27 cellular contexts compared by ENCODE assay signal in the genomic region with DNA sequence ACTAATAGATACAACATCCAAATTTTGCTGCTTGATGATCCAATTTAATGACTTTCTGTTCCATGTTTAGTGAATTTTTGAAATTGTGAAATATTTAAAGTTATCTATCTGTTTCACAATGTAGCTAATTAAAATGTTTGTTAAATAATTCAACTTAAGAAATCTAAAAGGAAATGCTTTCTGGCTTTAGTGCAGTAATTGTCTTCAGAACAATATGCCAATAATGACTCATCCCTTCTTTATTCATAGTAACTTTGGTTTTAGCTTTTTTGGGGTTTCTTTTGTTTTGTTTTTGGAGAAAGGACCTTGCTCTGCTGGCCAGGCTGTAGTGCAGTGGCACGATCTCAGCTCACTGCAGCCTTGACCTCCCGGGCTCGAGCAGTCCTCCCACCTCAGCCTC.
DNase-seq lines count a peak whose midpoint lies in the region; ATAC-seq, FAIRE-seq and TF ChIP-seq lines count a peak whose summit lies in the region.
"Had no signal": no experiment of that assay in that cellular context is flagged by ENCODE, and none has a peak within 500 bp of the region (broad histone marks: within the 10 kb centered on the region; RNA-seq: fewer than 3 reads in every experiment).

No MANE protein-coding gene starts in this region.

- no CpG with 5 or more reads among the region's 3 CpGs for WGBS in IMR-90 (ENCODE audit: extremely low coverage in 2 of 2, insufficient read length in 1 of 2), 2 experiments

- CTCF ChIA-PET in IMR-90 (lab: Yijun Ruan, JAX) (no interaction called here), OCI-LY7 (lab: Charles Lee; ENCODE audit: unreplicated experiment) (no interaction called here)

- no peak overlapping the region for H3K56ac ChIP-seq in IMR-90 (ENCODE audit: extremely low read depth, insufficient read depth, low read length)

- H4K20me1 ChIP-seq in IMR-90 (ENCODE audit: insufficient read depth, low read length) (no peaks in the 10 kb centered on the region; the same call in 1 of the 2 replicates), OCI-LY7 (ENCODE audit: insufficient read depth, low read length) (no peaks in the 10 kb centered on the region)

- no peaks in the 10 kb centered on the region for H3K9me2 ChIP-seq in OCI-LY7 (ENCODE audit: insufficient read depth, low read length)

- no peak overlapping the region for H2AK9ac ChIP-seq in IMR-90 (replicated peaks; ENCODE audit: low read depth, low read length, poor library complexity)

- H3K9ac ChIP-seq in IMR-90 (ENCODE audit: low read depth, low read length) (no peak overlapping the region), kidney (ENCODE audit: low read length in 2 of 2) (no peak overlapping the region)

- peak; percentile 22 for DNase-seq in NOMO-1 treated with DMSO at 0.1 percent for 48 hours (lab: John Stamatoyannopoulos, UW; ENCODE audit: unreplicated experiment)
- no peak for DNase-seq in NOMO-1 (lab: John Stamatoyannopoulos, UW; ENCODE audit: unreplicated experiment in 2 of 2)
- no peak for DNase-seq in IMR-90
- DNase-seq in dermis blood vessel endothelial cell, result peak; percentile 10
- no peak for DNase-seq in kidney
- no peak for DNase-seq in HPDE6-E6E7 (ENCODE audit: extremely low spot score)
- DNase-seq in OCI-LY7 (ENCODE audit: low spot score), result no peak
- DNase-seq: activated CD8-positive, alpha-beta T cell treated with anti-CD3 and anti-CD28 coated beads for 36 hours; AML-193; CD4-positive, alpha-beta memory T cell; cortex of kidney; EL; esophagus squamous epithelium; midbrain; naive thymus-derived CD4-positive, alpha-beta T cell; NCI-H1105; NCI-H2029; NCI-H526; stimulated activated CD4-positive, alpha-beta T cell treated with anti-CD3 and anti-CD28 coated beads, Interleukin-1b, Interleukin-23, amount 100 ng/mL, for 48 hours; stimulated activated CD8-positive, alpha-beta memory T cell treated with anti-CD3 and anti-CD28 coated beads, Interleukin-4, amount 100 ng/mL, for 48 hours; tibial artery had no signal

- H2BK120ac ChIP-seq in IMR-90 (ENCODE audit: low read depth, low read length), result no peak overlapping the region

- H3K4ac ChIP-seq in IMR-90 (ENCODE audit: low read depth, low read length), result no peak overlapping the region

- no peak overlapping the region for H2BK5ac ChIP-seq in IMR-90 (ENCODE audit: low read depth, low read length, poor library complexity, severe bottlenecking)

- intact Hi-C loops in IMR-90 (cut with micrococcal nuclease), result no loop called here
- intact Hi-C loops in kidney (cut with DNase I), result no loop called here
- intact Hi-C loops in OCI-LY7 (cut with micrococcal nuclease; ENCODE audit: unreplicated experiment), result no loop called here

- H4K8ac ChIP-seq in IMR-90 (ENCODE audit: low read depth in 2 of 2, low read length in 2 of 2), result no peak overlapping the region

- H2BK15ac ChIP-seq in IMR-90 (ENCODE audit: low read depth, low read length), result no peak overlapping the region

- H3K23ac ChIP-seq in IMR-90 (ENCODE audit: low read depth, low read length), result no peak overlapping the region

- BruUV-seq in IMR-90 (replicated peaks; lab: Mats Ljungman, UMichigan) (no TSS peak), OCI-LY7 (replicated peaks; lab: Mats Ljungman, UMichigan) (no TSS peak)

- no peak overlapping the region for H2BK20ac ChIP-seq in IMR-90 (ENCODE audit: low read depth, low read length)

- dilution Hi-C loops in IMR-90 (cut with HindIII; ENCODE audit: low sequenced_read_pairs, unreplicated experiment), result no loop called here

- H3K9me1 ChIP-seq in IMR-90 (ENCODE audit: insufficient read depth, low read length), result no peaks in the 10 kb centered on the region; the same call in 1 of the 2 replicates

- H3K36me3 ChIP-seq in IMR-90 (ENCODE audit: control insufficient read depth, insufficient read depth, low read length) (no peaks in the 10 kb centered on the region), kidney (ENCODE audit: control insufficient read depth in 1 of 2, insufficient read depth in 2 of 2, low read length in 2 of 2) (no peaks in the 10 kb centered on the region), OCI-LY7 (ENCODE audit: insufficient read depth, low read length) (no peaks in the 10 kb centered on the region)
- H3K36me3 ChIP-seq: esophagus squamous epithelium, tibial artery had no signal

- no peak overlapping the region for H3K27ac ChIP-seq in IMR-90 (ENCODE audit: insufficient read depth, low read length)
- H3K27ac ChIP-seq in kidney (ENCODE audit: low read depth in 2 of 2, low read length in 2 of 2), result no peak overlapping the region
- H3K27ac ChIP-seq in OCI-LY7 (ENCODE audit: low read depth, low read length, poor library complexity, severe bottlenecking), result no peak overlapping the region
- H3K27ac ChIP-seq: 22Rv1, esophagus squamous epithelium, RWPE1, skin epidermis, tibial artery had no signal

- no peak overlapping the region for H2AK5ac ChIP-seq in IMR-90 (ENCODE audit: low read depth, low read length)

- H3K4me3 ChIP-seq in IMR-90 (ENCODE audit: insufficient read depth, low read depth, low read length), result no peak overlapping the region
- H3K4me3 ChIP-seq in kidney (ENCODE audit: low read length in 2 of 2), result no peak overlapping the region
- H3K4me3 ChIP-seq in OCI-LY7 (ENCODE audit: low read depth, low read length, poor library complexity, severe bottlenecking), result no peak overlapping the region
- H3K4me3 ChIP-seq: esophagus squamous epithelium, skin epidermis, tibial artery had no signal

- peaks cover 15 to 41% of the 10 kb centered on the region in 2 experiments for H3K79me1 ChIP-seq in IMR-90 (ENCODE audit: low read depth in 1 of 2, low read length in 2 of 2)

- no peak for TF ChIP-seq RAD21 in IMR-90 (IDR thresholded peaks at IDR 0.05; ENCODE audit: low read length)

- in situ Hi-C loops in IMR-90 (cut with MboI; ENCODE audit: low sequenced_read_pairs), result no loop called here

- H4K91ac ChIP-seq in IMR-90 (ENCODE audit: insufficient read depth, low read depth, low read length), result no peak overlapping the region

- no peak overlapping the region for H2AFZ ChIP-seq in IMR-90 (replicated peaks; ENCODE audit: low read length, poor library complexity)
- no peak overlapping the region for H2AFZ ChIP-seq in OCI-LY7 (ENCODE audit: low read length)

- ATAC-seq in IMR-90 (ENCODE audit: low read depth) (no peak), GM19324 (IDR thresholded peaks at IDR 0.05; ENCODE audit: low FRiP score, unreplicated experiment) (no peak)
- ATAC-seq: naive thymus-derived CD4-positive, alpha-beta T cell had no signal

- no peak overlapping the region for H3K18ac ChIP-seq in IMR-90 (ENCODE audit: low read depth, low read length)

- H3K27me3 ChIP-seq in IMR-90 (ENCODE audit: control insufficient read depth, insufficient read depth, low read length), result no peaks in the 10 kb centered on the region
- H3K27me3 ChIP-seq: esophagus squamous epithelium, tibial artery had no signal

- no peaks in the 10 kb centered on the region for H3K9me3 ChIP-seq in IMR-90 (ENCODE audit: control insufficient read depth, insufficient read depth, low read length)
- H3K9me3 ChIP-seq in kidney (ENCODE audit: control insufficient read depth in 1 of 2, low read length in 2 of 2), result no peaks in the 10 kb centered on the region
- no peaks in the 10 kb centered on the region for H3K9me3 ChIP-seq in OCI-LY7 (ENCODE audit: low read length)
- H3K9me3 ChIP-seq: esophagus squamous epithelium, tibial artery had no signal

- H3K4me2 ChIP-seq in IMR-90 (ENCODE audit: low read depth, low read length) (no peak overlapping the region), OCI-LY7 (ENCODE audit: low read length) (no peak overlapping the region)

- no peak overlapping the region for H3K14ac ChIP-seq in IMR-90 (replicated peaks; ENCODE audit: low read depth, low read length)

- POLR2A ChIA-PET in IMR-90 (lab: Charles Lee; ENCODE audit: unreplicated experiment) (no interaction called here), OCI-LY7 (lab: Charles Lee) (no interaction called here)

- H3K4me1 ChIP-seq in IMR-90 (ENCODE audit: control insufficient read depth, insufficient read depth, low read length), result peaks cover 2% of the 10 kb centered on the region; the same call in 1 of the 2 replicates
- H3K4me1 ChIP-seq in kidney (ENCODE audit: control insufficient read depth in 1 of 2, insufficient read depth in 1 of 2, low read depth in 1 of 2, low read length in 2 of 2), result peaks cover 0 to 2% of the 10 kb centered on the region in 2 donors
- H3K4me1 ChIP-seq in OCI-LY7 (ENCODE audit: insufficient read depth, low read length, poor library complexity, severe bottlenecking), result no peaks in the 10 kb centered on the region

- H3K79me2 ChIP-seq in OCI-LY7 (ENCODE audit: insufficient read depth, low read depth, low read length), result peaks cover 8% of the 10 kb centered on the region; the same call in 1 of the 2 replicates

- H4K5ac ChIP-seq in IMR-90 (ENCODE audit: low read depth, low read length), result no peak overlapping the region

- peak; percentile 19 for FAIRE-seq in kidney (lab: Jason Lieb, UNC)
- FAIRE-seq: astrocyte, TTC549 had no signal

- TF ChIP-seq CTCF in IMR-90 (conservative IDR thresholded peaks at IDR 0.05; ENCODE audit: low read depth, low read length) (no peak), kidney (IDR thresholded peaks at IDR 0.05; ENCODE audit: borderline replicate concordance, extremely low read depth, insufficient read depth) (no peak), OCI-LY7 (conservative IDR thresholded peaks at IDR 0.05; ENCODE audit: low read length) (no peak)

- no peak for TF ChIP-seq POLR2A in IMR-90 (IDR thresholded peaks at IDR 0.05; ENCODE audit: low read depth, low read length)

TF ChIP-seq in IMR-90, 13 proteins besides CTCF, POLR2A, EP300 and RAD21:
- TF ChIP-seq MAFK (IDR thresholded peaks at IDR 0.05; ENCODE audit: low read depth, low read length) (no peak), RFX5 (IDR thresholded peaks at IDR 0.05; ENCODE audit: low read depth, low read length) (no peak), CEBPB (IDR thresholded peaks at IDR 0.05; ENCODE audit: low read depth, low read length) (0 out of 2 replicates have a peak, but pooled peaks have one; percentile 22)

Comparison
In these comparisons a context has a peak if more than half of its experiments do, and no peak if none do; other contexts are left out.
1. DNase-seq: peak in NOMO-1 treated with DMSO at 0.1 percent for 48 hours (single experiment) and dermis blood vessel endothelial cell (single experiment); none in NOMO-1 (0 of 2), IMR-90 (single experiment), kidney (single experiment), HPDE6-E6E7 (single experiment) and OCI-LY7 (single experiment).